ENCODE assay signal across 26 cellular contexts in genomic region chr11:35727140-35727539, GRCh38.
DNase-seq lines count a peak whose midpoint lies in the region; ATAC-seq, FAIRE-seq and TF ChIP-seq lines count a peak whose summit lies in the region.
"Had no signal": no experiment of that assay in that cellular context is flagged by ENCODE, and none has a peak within 500 bp of the region (broad histone marks: within the 10 kb centered on the region; RNA-seq: fewer than 3 reads in every experiment).

No MANE protein-coding gene starts in this region.

- H3K4me1 Mint-ChIP-seq in endothelial cell (ENCODE audit: unreplicated experiment), result peaks cover 14% of the 10 kb centered on the region
- no peaks in the 10 kb centered on the region for H3K4me1 Mint-ChIP-seq in activated naive CD4-positive, alpha-beta T cell treated with anti-CD3 and anti-CD28 coated beads, Interleukin-2, amount 10 ng/mL, durations not matched to agents 7 days and 5 days

- TF ChIP-seq RAD21 in A549 (conservative IDR thresholded peaks at IDR 0.05 in 1 of 2, IDR thresholded peaks at IDR 0.05 in 1 of 2) (no peak), K562 (CRISPR knock-in tag; conservative IDR thresholded peaks at IDR 0.05 in 1 of 2, IDR thresholded peaks at IDR 0.05 in 1 of 2) (no peak)

- no peak overlapping the region for H3K4me3 Mint-ChIP-seq in endothelial cell (ENCODE audit: unreplicated experiment)
- no peak overlapping the region for H3K4me3 Mint-ChIP-seq in activated naive CD4-positive, alpha-beta T cell treated with anti-CD3 and anti-CD28 coated beads, Interleukin-2, amount 10 ng/mL, durations not matched to agents 7 days and 5 days
- H3K4me3 Mint-ChIP-seq: CD14-positive monocyte; CD4-positive, alpha-beta memory T cell; CD4-positive, CD25-positive, alpha-beta regulatory T cell; CD8-positive, alpha-beta memory T cell had no signal

- no peak overlapping the region for H3K4me2 ChIP-seq in A549
- H3K4me2 ChIP-seq in K562 (ENCODE audit: insufficient read depth, low read length), result no peak overlapping the region
- H3K4me2 ChIP-seq: BLaER1 had no signal

- no peaks in the 10 kb centered on the region for H4K20me1 ChIP-seq in K562 (replicated peaks; ENCODE audit: control insufficient read depth, insufficient read depth, low read length)

- no peak overlapping the region for H2AFZ ChIP-seq in K562 (ENCODE audit: low read depth, low read length)

- H3K9me3 ChIP-seq in A549 (peaks cover 12% of the 10 kb centered on the region; the same call in 2 of the 3 replicates), K562 (replicated peaks; ENCODE audit: control insufficient read depth, insufficient read depth, low read depth, low read length) (peaks cover 2% of the 10 kb centered on the region; the same call in 1 of the 2 replicates)
- H3K9me3 ChIP-seq: BE2C had no signal

- H3K27me3 Mint-ChIP-seq in endothelial cell (ENCODE audit: unreplicated experiment), result no peaks in the 10 kb centered on the region
- no peaks in the 10 kb centered on the region for H3K27me3 Mint-ChIP-seq in activated naive CD4-positive, alpha-beta T cell treated with anti-CD3 and anti-CD28 coated beads, Interleukin-2, amount 10 ng/mL, durations not matched to agents 7 days and 5 days
- H3K27me3 Mint-ChIP-seq: CD4-positive, alpha-beta memory T cell; CD4-positive, CD25-positive, alpha-beta regulatory T cell; CD8-positive, alpha-beta memory T cell had no signal

- H3K9me3 Mint-ChIP-seq in endothelial cell (ENCODE audit: unreplicated experiment), result no peaks in the 10 kb centered on the region
- peaks cover 6% of the 10 kb centered on the region for H3K9me3 Mint-ChIP-seq in activated naive CD4-positive, alpha-beta T cell treated with anti-CD3 and anti-CD28 coated beads, Interleukin-2, amount 10 ng/mL, durations not matched to agents 7 days and 5 days

- H3K4me3 ChIP-seq in A549 (no peak overlapping the region), K562 (no peak overlapping the region)
- H3K4me3 ChIP-seq: BLaER1, GM12878 had no signal

- TF ChIP-seq EP300 in A549 (IDR thresholded peaks at IDR 0.05) (no peak), K562 (IDR thresholded peaks at IDR 0.05; ENCODE audit: low read length) (no peak)

- H3K27ac ChIP-seq in A549, result no peak overlapping the region
- H3K27ac ChIP-seq in K562 (ENCODE audit: extremely low read depth, low read depth, low read length), result no peak overlapping the region
- H3K27ac ChIP-seq: 22Rv1, BLaER1 had no signal

- TF ChIP-seq POLR2A in A549 (IDR thresholded peaks at IDR 0.05; ENCODE audit: low read length) (no peak), K562 (conservative IDR thresholded peaks at IDR 0.05) (no peak)

- intact Hi-C loops in K562 (cut with micrococcal nuclease), result no loop called here

- H3K27me3 ChIP-seq in K562 (ENCODE audit: control insufficient read depth in 2 of 2, insufficient read depth in 2 of 2, low read length in 2 of 2), result no peaks in the 10 kb centered on the region
- H3K27me3 ChIP-seq: BE2C, BLaER1 had no signal

- no peak for DNase-seq in A549 (ENCODE audit: low read depth in 1 of 2, low spot score in 1 of 2)
- DNase-seq in K562 (ENCODE audit: extremely low read depth in 1 of 4, low spot score in 3 of 4), result no peak
- DNase-seq in left lobe of liver (ENCODE audit: low spot score), result no peak
- no peak for DNase-seq in endothelial cell (ENCODE audit: low spot score)
- no peak for DNase-seq in activated gamma-delta T cell (lab: John Stamatoyannopoulos, UW)
- DNase-seq in activated naive CD4-positive, alpha-beta T cell treated with anti-CD3 and anti-CD28 coated beads, Interleukin-2, amount 10 ng/mL, durations not matched to agents 7 days and 5 days, result no peak
- DNase-seq: ACHN; BE2C; C1 segment of cervical spinal cord; CD4-positive, alpha-beta memory T cell; CD4-positive, CD25-positive, alpha-beta regulatory T cell; CD8-positive, alpha-beta memory T cell; COR-L47; DMS 273 treated with DMSO at 0.1 percent for 48 hours; DMS153; DMS53; DMS79; DND-41; EL; GDM1 had no signal

- no peak for TF ChIP-seq CTCF in A549 (IDR thresholded peaks at IDR 0.05)
- TF ChIP-seq CTCF in K562 (IDR thresholded peaks at IDR 0.05 in 2 of 3, conservative IDR thresholded peaks at IDR 0.05 in 1 of 3; ENCODE audit: insufficient read depth in 2 of 3, low read depth in 1 of 3, low read length in 3 of 3), result no peak
- no peak for TF ChIP-seq CTCF in endothelial cell (IDR thresholded peaks at IDR 0.05; ENCODE audit: unreplicated experiment)

- no peak overlapping the region for H3K9ac ChIP-seq in K562 (ENCODE audit: insufficient read depth in 1 of 2, low read depth in 2 of 2, low read length in 2 of 2)
- H3K9ac ChIP-seq: BLaER1 had no signal

- in situ Hi-C loops in K562 (cut with MboI), result no loop called here

- H3K4me1 ChIP-seq in A549 (0 out of 3 replicates have a peak, but pooled peaks cover 7% of the 10 kb centered on the region), K562 (replicated peaks in 1 of 2; ENCODE audit: control insufficient read depth in 2 of 2, insufficient read depth in 2 of 2, low read length in 2 of 2) (no peaks in the 10 kb centered on the region)
- H3K4me1 ChIP-seq: BE2C had no signal

- CTCF ChIA-PET in A549 (lab: Yijun Ruan, JAX), result no interaction called here
- CTCF ChIA-PET in K562 (lab: Yijun Ruan, JAX; ENCODE audit: low intra/inter-chr PET ratio), result no interaction called here
- CTCF ChIA-PET in activated naive CD4-positive, alpha-beta T cell treated with anti-CD3 and anti-CD28 coated beads, Interleukin-2, amount 10 ng/mL, durations not matched to agents 7 days and 5 days (lab: Charles Lee), result no interaction called here

- POLR2A ChIA-PET in A549 (lab: Yijun Ruan, JAX), result no interaction called here
- POLR2A ChIA-PET in K562 (lab: Yijun Ruan, JAX), result no interaction called here

- H3K79me2 ChIP-seq in K562 (ENCODE audit: control insufficient read depth, insufficient read depth, low read length), result peaks cover 14% of the 10 kb centered on the region; the same call in 2 of the 3 replicates

- peaks cover 19% of the 10 kb centered on the region for H3K36me3 Mint-ChIP-seq in endothelial cell (ENCODE audit: low read depth, unreplicated experiment)
- peaks cover 33% of the 10 kb centered on the region for H3K36me3 Mint-ChIP-seq in activated naive CD4-positive, alpha-beta T cell treated with anti-CD3 and anti-CD28 coated beads, Interleukin-2, amount 10 ng/mL, durations not matched to agents 7 days and 5 days

- no TSS peak for BruUV-seq in K562 (replicated peaks; lab: Mats Ljungman, UMichigan)

- FAIRE-seq in A549 (lab: Jason Lieb, UNC), result no peak
- FAIRE-seq in K562 (lab: Jason Lieb, UNC), result no peak
- FAIRE-seq: GM12878, GM12892, GM18507 had no signal

- H3K36me3 ChIP-seq in K562 (ENCODE audit: control insufficient read depth, insufficient read depth, low read length), result peaks cover 44% of the 10 kb centered on the region
- H3K36me3 ChIP-seq: BE2C had no signal

- no peak for ATAC-seq in A549
- ATAC-seq in K562, result no peak
- peak; percentile 75 for ATAC-seq in left lobe of liver
- ATAC-seq: GM12878 had no signal

- WGBS in A549 (ENCODE audit: missing lambda C conversion rate), result 60% methylated on average over 1 of the region's 1 CpG
- 50% methylated on average over 1 of the region's 1 CpG for WGBS in K562 (ENCODE audit: insufficient coverage, low coverage, missing lambda C conversion rate)

- no peaks in the 10 kb centered on the region for H3K9me1 ChIP-seq in K562 (ENCODE audit: control insufficient read depth, insufficient read depth, low read length)

- no peak overlapping the region for H3K27ac Mint-ChIP-seq in endothelial cell (ENCODE audit: unreplicated experiment)
- H3K27ac Mint-ChIP-seq in activated naive CD4-positive, alpha-beta T cell treated with anti-CD3 and anti-CD28 coated beads, Interleukin-2, amount 10 ng/mL, durations not matched to agents 7 days and 5 days, result no peak overlapping the region
- H3K27ac Mint-ChIP-seq: CD14-positive monocyte; CD4-positive, alpha-beta memory T cell; CD4-positive, CD25-positive, alpha-beta regulatory T cell had no signal

TF ChIP-seq in A549, 52 proteins besides CTCF, POLR2A, EP300 and RAD21:
- TF ChIP-seq NFE2L2 (conservative IDR thresholded peaks at IDR 0.05; ENCODE audit: low read length) (no peak), MAFK (IDR thresholded peaks at IDR 0.05; ENCODE audit: partially characterized antibody) (peak; percentile 90), ATOH8 (CRISPR knock-in tag; IDR thresholded peaks at IDR 0.05; ENCODE audit: low read depth) (no peak)

TF ChIP-seq in K562, 482 proteins besides CTCF, POLR2A, EP300 and RAD21:
- TF ChIP-seq MAFG (tag; conservative IDR thresholded peaks at IDR 0.05), result peak; percentile 87
- TF ChIP-seq MAFF (IDR thresholded peaks at IDR 0.05; ENCODE audit: low read length), result peak; percentile 75
- peak; percentile 68 for TF ChIP-seq C11orf30 (IDR thresholded peaks at IDR 0.05; ENCODE audit: low read depth)
- peak; percentile 77 for TF ChIP-seq ZNF316 (IDR thresholded peaks at IDR 0.05)
- no peak for TF ChIP-seq RBM17 (IDR thresholded peaks at IDR 0.05; ENCODE audit: borderline replicate concordance, low read depth, low read length)
- TF ChIP-seq SAFB (IDR thresholded peaks at IDR 0.05; ENCODE audit: borderline replicate concordance, low read depth, low read length), result no peak
- TF ChIP-seq MAFK (IDR thresholded peaks at IDR 0.05; ENCODE audit: low read length), result peak; percentile 82

Comparison
In these comparisons a context has a peak if more than half of its experiments do, and no peak if none do; other contexts are left out.
1. Of the 35 proteins assayed by ChIP-seq in both K562 and A549: peak only in K562: none; only in A549: none; in both: MAFK; in neither: 34.